ENCODE assay signal across 8 cellular contexts in the genomic region with DNA sequence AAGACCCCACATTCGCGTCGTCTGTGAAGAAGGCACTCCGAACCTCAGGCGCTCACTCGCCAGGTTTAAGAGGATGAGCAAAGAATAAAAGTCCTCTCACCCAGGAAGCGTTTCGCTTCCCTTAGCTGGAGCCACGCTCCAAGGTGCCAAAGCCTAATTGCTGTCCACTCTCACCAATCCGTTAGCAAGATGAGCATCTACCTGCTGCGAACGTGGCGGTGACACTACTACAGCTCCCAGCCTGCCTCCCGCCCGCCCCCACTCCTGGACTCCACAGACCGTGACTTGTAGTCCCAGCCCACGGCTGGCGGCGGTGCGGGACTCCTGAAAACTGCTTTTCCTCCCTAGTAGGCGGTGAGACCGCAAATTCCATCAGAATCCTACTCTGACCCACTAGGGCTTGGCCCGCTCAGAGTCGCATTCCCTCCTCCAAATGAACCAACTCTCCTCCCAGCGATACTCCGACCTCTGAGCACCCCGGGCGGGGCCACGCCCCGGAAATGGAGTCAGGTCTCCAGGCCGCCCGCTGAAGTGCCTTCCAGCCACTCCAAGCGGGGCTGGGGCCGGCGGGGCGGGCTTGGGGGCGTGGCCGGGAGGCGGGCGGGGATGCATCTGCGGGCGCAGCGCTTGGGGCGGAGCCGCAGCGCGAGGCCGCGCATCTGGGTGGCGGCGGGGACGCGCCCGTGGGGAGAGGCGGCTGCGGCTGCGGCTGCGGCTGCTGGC.
DNase-seq lines count a peak whose midpoint lies in the region; ATAC-seq and TF ChIP-seq lines count a peak whose summit lies in the region.

No MANE protein-coding gene starts in this region.

- H3K4me3 ChIP-seq in astrocyte of the spinal cord (ENCODE audit: low read depth, low read length) (peak overlapping the region; percentile 65), retinal pigment epithelial cell (ENCODE audit: low read length) (peak overlapping the region; percentile 84)

- ATAC-seq in GM18520 (IDR thresholded peaks at IDR 0.05; ENCODE audit: unreplicated experiment) (peak; percentile 94), HG03045 (IDR thresholded peaks at IDR 0.05; ENCODE audit: unreplicated experiment) (peak; percentile 94)

- H3K27ac ChIP-seq in 22Rv1 = peak overlapping the region; percentile 88

- in situ Hi-C loops in astrocyte of the spinal cord (cut with HindIII; ENCODE audit: low sequenced_read_pairs) = no loop called here

- no peak for TF ChIP-seq CTCF in 22Rv1 (IDR thresholded peaks at IDR 0.05)
- TF ChIP-seq CTCF in astrocyte of the spinal cord (IDR thresholded peaks at IDR 0.05; ENCODE audit: low read depth, low read length) = no peak
- TF ChIP-seq CTCF in retinal pigment epithelial cell (conservative IDR thresholded peaks at IDR 0.05; ENCODE audit: low read depth, low read length) = no peak

- DNase-seq in NCI-H2081 (lab: John Stamatoyannopoulos, UW) = peak; percentile 97 to 98
- peak; percentile 94 for DNase-seq in T1000 (lab: John Stamatoyannopoulos, UW)
- peak; percentile 97 for DNase-seq in astrocyte of the spinal cord (ENCODE audit: low read depth, low spot score)
- DNase-seq in hypothalamus (lab: John Stamatoyannopoulos, UW) = peak; percentile 79 to 99 (median 96)
- DNase-seq in retinal pigment epithelial cell (ENCODE audit: low read depth) = peak; percentile 75

Comparison
In these comparisons a context has a peak if more than half of its experiments do, and no peak if none do; other contexts are left out.
1. Peak in every context shown above with its lines: DNase-seq, ATAC-seq, H3K4me3 ChIP-seq and H3K27ac ChIP-seq.